8 cellular contexts compared by ENCODE assay signal in the genomic region with DNA sequence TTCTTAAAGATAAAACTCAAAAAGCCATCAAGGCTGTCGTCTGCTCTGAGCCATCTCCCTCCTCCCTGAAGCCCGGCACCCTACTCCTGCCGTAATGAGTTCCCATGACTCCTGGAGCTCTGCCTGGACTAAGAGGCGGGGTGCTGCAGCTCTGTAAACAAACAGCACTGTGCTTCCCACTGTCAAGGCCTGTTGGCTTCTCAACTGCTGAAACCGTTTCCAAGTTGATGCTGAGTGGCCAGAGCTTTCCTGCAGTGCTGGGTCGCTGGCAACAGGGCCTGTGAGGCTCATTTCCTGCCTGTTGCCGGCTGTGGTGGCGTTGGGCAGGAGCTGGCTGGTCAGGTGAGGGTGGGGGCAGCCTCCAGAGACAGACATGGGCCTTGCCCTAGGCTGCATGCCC. TPM values are rescaled to one million over a fixed set of nuclear protein-coding genes. Genes with fewer than 3 reads are reported as not detected.
DNase-seq lines count a peak whose midpoint lies in the region; ATAC-seq and TF ChIP-seq lines count a peak whose summit lies in the region.

No MANE protein-coding gene starts in this region.

- H3K4me1 Mint-ChIP-seq in dendritic cell treated with granulocyte-macrophage colony-stimulating factor and Interleukin-4, amounts not matched to agents 40 ng/mL and 50 ng/mL, for 4 days (ENCODE audit: low read depth): peaks cover 54% of the 10 kb centered on the region

- POLR2A ChIA-PET in AG04450 (lab: Yijun Ruan, JAX): interaction anchor here (0.6 kb wide), 2 partner anchors 53 to 502 kb away, joined by 3 to 5 read pairs; no protein-coding TSS in a partner anchor

- H3K9me3 Mint-ChIP-seq in dendritic cell treated with granulocyte-macrophage colony-stimulating factor and Interleukin-4, amounts not matched to agents 40 ng/mL and 50 ng/mL, for 4 days: no peaks in the 10 kb centered on the region

- no peak overlapping the region for H3K4me3 ChIP-seq in AG04450 (ENCODE audit: low read depth, low read length)

- ATAC-seq in GM19397 (IDR thresholded peaks at IDR 0.05; ENCODE audit: unreplicated experiment): no peak
- no peak for ATAC-seq in GM21390 (IDR thresholded peaks at IDR 0.05; ENCODE audit: unreplicated experiment)
- no peak for ATAC-seq in GM18505 (IDR thresholded peaks at IDR 0.05; ENCODE audit: unreplicated experiment)

- H3K36me3 Mint-ChIP-seq in dendritic cell treated with granulocyte-macrophage colony-stimulating factor and Interleukin-4, amounts not matched to agents 40 ng/mL and 50 ng/mL, for 4 days (ENCODE audit: low read depth): peaks cover 92% of the 10 kb centered on the region

- no peaks in the 10 kb centered on the region for H3K27me3 ChIP-seq in AG04450 (ENCODE audit: control insufficient read depth, insufficient read depth, low read length)

- TF ChIP-seq CTCF in AG04450 (IDR thresholded peaks at IDR 0.05; ENCODE audit: low read depth, low read length): no peak

- intact Hi-C loops in dendritic cell treated with granulocyte-macrophage colony-stimulating factor and Interleukin-4, amounts not matched to agents 40 ng/mL and 50 ng/mL, for 4 days (cut with micrococcal nuclease): loop anchor here (5.0 kb wide), 2 partner anchors 38 to 123 kb away; a partner anchor contains a TSS

- DNase-seq in AG04450 (ENCODE audit: low read depth, low spot score) (peak; percentile 85), NCI-H2081 (lab: John Stamatoyannopoulos, UW) (peak; percentile 69 to 92), mucosa of gallbladder (ENCODE audit: low spot score) (peak; percentile 87), GM19240 (ENCODE audit: insufficient read length, low spot score) (no peak)

- no peak for TF ChIP-seq POLR2A in GM18505 (IDR thresholded peaks at IDR 0.05; ENCODE audit: borderline replicate concordance, extremely low read depth, insufficient read depth, insufficient read length)

- H3K27ac ChIP-seq in AG04450 (ENCODE audit: low read depth, low read length): peak overlapping the region; percentile 82

- H3K27me3 Mint-ChIP-seq in dendritic cell treated with granulocyte-macrophage colony-stimulating factor and Interleukin-4, amounts not matched to agents 40 ng/mL and 50 ng/mL, for 4 days: no peaks in the 10 kb centered on the region

- peaks cover under 1% of the 10 kb centered on the region; the same call in 1 of the 2 replicates for H3K9me3 ChIP-seq in AG04450 (ENCODE audit: control insufficient read depth, insufficient read depth, low read length)

- peak overlapping the region; percentile 76 for H3K27ac Mint-ChIP-seq in dendritic cell treated with granulocyte-macrophage colony-stimulating factor and Interleukin-4, amounts not matched to agents 40 ng/mL and 50 ng/mL, for 4 days

- H3K4me3 Mint-ChIP-seq in dendritic cell treated with granulocyte-macrophage colony-stimulating factor and Interleukin-4, amounts not matched to agents 40 ng/mL and 50 ng/mL, for 4 days: peak overlapping the region; percentile 39

- CTCF ChIA-PET in AG04450 (lab: Charles Lee): interaction anchor here (1.2 kb wide), 1 partner anchor 14 kb away, joined by 4 read pairs; no protein-coding TSS in a partner anchor

RNA-seq across cellular contexts. Expression of a gene that starts 26.7 kb away (rescaled TPM):
- 13.3 and 19.2 TPM in 2 replicates for polyA plus RNA-seq in AG04450 (2011; rRNA removed)
- 13.2 and 18.3 TPM in 2 replicates for polyA minus RNA-seq in AG04450 (2011; rRNA and poly(A)+ RNA removed)
- 37.1 TPM for total RNA-seq in mucosa of gallbladder

RNA-seq across cellular contexts. Expression of a gene that starts 45.4 kb away (rescaled TPM):
- 9.4 and 12.6 TPM in 2 replicates for polyA plus RNA-seq in AG04450 (2011; rRNA removed)
- polyA minus RNA-seq in AG04450 (2011; rRNA and poly(A)+ RNA removed): 18.0 and 18.5 TPM in 2 replicates
- 68.1 TPM for total RNA-seq in mucosa of gallbladder

RNA-seq across cellular contexts. Expression of a gene that starts 57.2 kb away (rescaled TPM):
- polyA plus RNA-seq in AG04450 (2011; rRNA removed): 2.7 and 4.1 TPM in 2 replicates
- polyA minus RNA-seq in AG04450 (2011; rRNA and poly(A)+ RNA removed): 4.9 and 7.6 TPM in 2 replicates
- total RNA-seq in mucosa of gallbladder: 20.1 TPM
